1 cellular context compared by ENCODE assay signal in the genomic region with DNA sequence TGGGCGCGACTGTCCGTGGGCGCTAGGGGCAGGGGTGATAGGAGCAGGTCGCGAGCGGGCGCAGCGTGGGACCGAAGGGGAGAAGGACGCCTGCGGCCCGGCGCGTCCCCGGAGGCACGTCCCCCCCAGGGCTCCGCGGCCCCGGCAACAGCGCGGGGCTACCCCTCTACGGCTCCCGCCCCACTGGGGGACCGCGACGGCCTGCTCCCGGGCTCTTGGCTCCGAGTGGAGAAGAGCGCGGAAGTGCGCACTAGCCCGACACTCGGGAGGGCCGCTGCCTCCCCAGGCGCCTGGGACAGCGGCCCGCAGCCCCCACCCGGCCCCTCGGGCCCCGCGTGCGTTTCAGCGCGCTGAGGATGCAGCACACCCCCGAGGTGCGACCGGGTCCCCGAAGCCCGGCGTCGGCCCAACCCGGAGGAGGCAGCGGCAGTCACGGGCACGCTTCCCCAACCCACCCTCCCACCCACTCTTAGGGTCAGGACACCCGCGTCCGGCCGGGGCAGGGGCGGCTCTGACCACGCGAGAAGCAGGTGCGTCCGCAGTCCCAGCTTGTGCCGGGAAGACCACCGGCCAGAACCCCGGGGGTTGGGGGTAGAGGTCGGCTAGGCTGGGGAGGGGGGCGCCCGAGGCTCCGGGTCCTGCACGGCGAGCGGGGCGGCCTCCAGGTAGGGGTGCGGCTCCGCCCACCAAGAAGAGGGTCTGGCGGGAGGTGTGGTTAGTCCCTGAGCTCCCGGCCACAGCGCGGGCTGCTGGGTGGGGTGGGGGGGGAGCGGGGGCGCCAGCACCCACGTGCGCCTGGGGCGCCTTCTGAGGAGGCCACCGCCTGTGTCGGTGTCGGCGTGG.
TF ChIP-seq lines count a peak whose summit lies in the region.

No MANE protein-coding gene starts in this region.

TF ChIP-seq in SK-N-SH treated with all-trans-retinoic acid at 6 μM for 48 hours, 23 proteins besides CTCF, POLR2A, EP300 and RAD21 (continued from another document):
- TF ChIP-seq POU6F1 (CRISPR knock-in tag; IDR thresholded peaks at IDR 0.05; ENCODE audit: borderline replicate concordance, low read depth) (no peak), CREB5 (CRISPR knock-in tag; IDR thresholded peaks at IDR 0.05; ENCODE audit: low read depth) (no peak), TCF4 (CRISPR knock-in tag; IDR thresholded peaks at IDR 0.05; ENCODE audit: borderline replicate concordance) (no peak), OSR1 (CRISPR knock-in tag; IDR thresholded peaks at IDR 0.05) (no peak), ZNF8 (CRISPR knock-in tag; IDR thresholded peaks at IDR 0.05) (no peak), ARNTL (CRISPR knock-in tag; IDR thresholded peaks at IDR 0.05; ENCODE audit: borderline replicate concordance, low read depth) (no peak)
